ENCODE assay signal across 8 cellular contexts in genomic region chr4:742742-743311, GRCh38. TPM values are rescaled to one million over a fixed set of nuclear protein-coding genes. Genes with fewer than 3 reads are reported as not detected.
DNase-seq lines count a peak whose midpoint lies in the region; ATAC-seq and TF ChIP-seq lines count a peak whose summit lies in the region.

No MANE protein-coding gene starts in this region.

- H3K36me3 ChIP-seq in GM23248 (ENCODE audit: low read depth), result peaks cover under 1% of the 10 kb centered on the region; the same call in 1 of the 2 replicates
- H3K36me3 ChIP-seq in neuronal stem cell (replicated peaks in 1 of 2; ENCODE audit: control insufficient read depth in 2 of 2, insufficient read depth in 2 of 2, low read length in 2 of 2), result peaks cover 20 to 66% of the 10 kb centered on the region in 2 donors
- no peaks in the 10 kb centered on the region for H3K36me3 ChIP-seq in testis (ENCODE audit: low read depth, missing control alignments)

- H3K4ac ChIP-seq in neuronal stem cell (ENCODE audit: low read length), result no peak overlapping the region

- H2BK12ac ChIP-seq in neuronal stem cell (ENCODE audit: low read length), result no peak overlapping the region

- no peaks in the 10 kb centered on the region for H3K9me2 ChIP-seq in GM23248 (ENCODE audit: insufficient read depth)

- 68 to 69% methylated on average over 24 to 26 of the region's 26 CpGs for WGBS in GM23248 (ENCODE audit: low coverage in 1 of 2, low lambda C conversion rate in 2 of 2, missing lambda C conversion rate in 2 of 2), 2 experiments
- no CpG with 5 or more reads among the region's 26 CpGs for WGBS in neuronal stem cell (ENCODE audit: extremely low coverage in 2 of 2, insufficient read length in 2 of 2, insufficient replicate concordance in 1 of 2), 2 donors
- WGBS in testis, 2 donors, result 89 to 93% methylated on average over 9 to 23 of the region's 26 CpGs

- TF ChIP-seq CTCF in testis (IDR thresholded peaks at IDR 0.05), result peak; percentile 39 to 84 (median 74)

- H3K27ac ChIP-seq in GM23248 (no peak overlapping the region), neuronal stem cell (replicated peaks; ENCODE audit: low read length) (no peak overlapping the region), testis (no peak overlapping the region)

- H3K9ac ChIP-seq in GM23248 (no peak overlapping the region), neuronal stem cell (ENCODE audit: low read depth, low read length, poor library complexity) (no peak overlapping the region)

- H2BK15ac ChIP-seq in neuronal stem cell (ENCODE audit: low read length), result no peak overlapping the region

- peak overlapping the region; percentile 53 for H2BK5ac ChIP-seq in neuronal stem cell (ENCODE audit: low read length)

- no peaks in the 10 kb centered on the region for H3K79me2 ChIP-seq in GM23248 (ENCODE audit: insufficient read depth)

- peak overlapping the region; percentile 43 for H4K8ac ChIP-seq in neuronal stem cell (ENCODE audit: low read depth, low read length)

- H3F3A ChIP-seq in GM23248 (ENCODE audit: insufficient read depth), result peaks cover 7% of the 10 kb centered on the region; the same call in 1 of the 2 replicates

- no peak overlapping the region for H3K4me3 ChIP-seq in GM23248
- H3K4me3 ChIP-seq in neuronal stem cell (ENCODE audit: low read length in 2 of 2), result no peak overlapping the region
- H3K4me3 ChIP-seq in testis, result no peak overlapping the region

- H3K23ac ChIP-seq in neuronal stem cell (ENCODE audit: low read depth, low read length, poor library complexity), result no peak overlapping the region

- intact Hi-C loops in testis (cut with DNase I; ENCODE audit: low total_unique reads), result no loop called here

- in situ Hi-C loops in GM23248 (cut with MboI), result no loop called here

- H2AFZ ChIP-seq in GM23248 (no peak overlapping the region), neuronal stem cell (ENCODE audit: low read length) (no peak overlapping the region)

- no peaks in the 10 kb centered on the region for H3K27me3 ChIP-seq in GM23248 (replicated peaks; ENCODE audit: insufficient read depth)
- no peaks in the 10 kb centered on the region for H3K27me3 ChIP-seq in neuronal stem cell (ENCODE audit: control insufficient read depth in 3 of 3, insufficient read depth in 3 of 3, low read depth in 1 of 3, low read length in 3 of 3)
- H3K27me3 ChIP-seq in testis, result no peaks in the 10 kb centered on the region

- ATAC-seq in esophagus mucosa (peak; percentile 90), HG02588 (IDR thresholded peaks at IDR 0.05; ENCODE audit: unreplicated experiment) (no peak)

- TF ChIP-seq POLR2A in testis (IDR thresholded peaks at IDR 0.05), result no peak

- no peak overlapping the region for H2BK120ac ChIP-seq in neuronal stem cell (ENCODE audit: low read depth, low read length)

- H3K79me1 ChIP-seq in neuronal stem cell (ENCODE audit: low read depth, low read length), result peaks cover 3% of the 10 kb centered on the region

- no peaks in the 10 kb centered on the region for H4K20me1 ChIP-seq in GM23248 (ENCODE audit: insufficient read depth)

- no peak overlapping the region for H4K91ac ChIP-seq in neuronal stem cell (ENCODE audit: low read depth, low read length, poor library complexity)

- peak overlapping the region; percentile 71 for H3K14ac ChIP-seq in neuronal stem cell (ENCODE audit: low read length)

- H3K9me3 ChIP-seq in GM23248 (ENCODE audit: low read depth), result no peaks in the 10 kb centered on the region
- H3K9me3 ChIP-seq in neuronal stem cell (replicated peaks in 1 of 2; ENCODE audit: control insufficient read depth in 2 of 2, insufficient read depth in 1 of 2, low read depth in 1 of 2, low read length in 2 of 2), result no peaks in the 10 kb centered on the region
- H3K9me3 ChIP-seq in testis, result no peaks in the 10 kb centered on the region

- DNase-seq in COLO668 (lab: John Stamatoyannopoulos, UW; ENCODE audit: unreplicated experiment) (peak; percentile 64), GM23248 (peak; percentile 78), NOMO-1 treated with dmso at 0.1 percent for 144 hours (lab: John Stamatoyannopoulos, UW; ENCODE audit: unreplicated experiment) (peak; percentile 18), neuronal stem cell (ENCODE audit: low spot score) (peak; percentile 56), testis (peak; percentile 74)
- peak; percentile 39 for DNase-seq in activated CD8-positive, alpha-beta memory T cell treated with anti-CD3 and anti-CD28 coated beads, Interleukin-2, amount 50 U/mL, for 24 hours (ENCODE audit: extremely low read depth)

- peak overlapping the region; percentile 85 for H3K18ac ChIP-seq in neuronal stem cell (ENCODE audit: low read length)

- peak overlapping the region; percentile 37 for H2AK5ac ChIP-seq in neuronal stem cell (ENCODE audit: low read depth, low read length)

- H3K4me2 ChIP-seq in GM23248 (ENCODE audit: unreplicated experiment), result no peak overlapping the region
- no peak overlapping the region for H3K4me2 ChIP-seq in neuronal stem cell (ENCODE audit: insufficient read depth, low read length, poor library complexity, severe bottlenecking)

- H3K4me1 ChIP-seq in GM23248 (ENCODE audit: insufficient read depth), result no peaks in the 10 kb centered on the region
- no peaks in the 10 kb centered on the region for H3K4me1 ChIP-seq in neuronal stem cell (ENCODE audit: control insufficient read depth in 2 of 2, insufficient read depth in 1 of 2, low read depth in 1 of 2, low read length in 2 of 2)
- no peaks in the 10 kb centered on the region for H3K4me1 ChIP-seq in testis

RNA-seq across cellular contexts. Expression of gene PCGF3, which starts 37.2 kb away (rescaled TPM):
- total RNA-seq in GM23248 (2014; rRNA removed; shearing (Covaris generic)), result 26.0 and 36.9 TPM in 2 replicates
- polyA plus RNA-seq in GM23248 (2016; fragmentation: Nextera tagmentation; extraction: Ambion mirVana) (21.0 TPM in 2 replicates), testis (ENCODE audit: insufficient read depth, low read depth, low replicate concordance) (37.3 TPM)
- total RNA-seq in esophagus mucosa (30.5 TPM), testis (10 to 100 TPM; 84.2 to 84.8 TPM)
- polyA plus RNA-seq in neuronal stem cell (2013, experiment 1 of 2), result 40.8 TPM
- polyA plus RNA-seq in neuronal stem cell (2013, experiment 2 of 2), result 42.5 TPM

RNA-seq across cellular contexts. Expression of gene SLC49A3, which starts 53.9 kb away (rescaled TPM):
- total RNA-seq in GM23248 (2014; rRNA removed; shearing (Covaris generic)), result 9.1 and 12.5 TPM in 2 replicates
- 5.2 and 5.3 TPM in 2 replicates for polyA plus RNA-seq in GM23248 (2016; fragmentation: Nextera tagmentation; extraction: Ambion mirVana)
- 2.7 TPM for total RNA-seq in esophagus mucosa
- 0.81 TPM for polyA plus RNA-seq in neuronal stem cell (2013, experiment 1 of 2)
- polyA plus RNA-seq in neuronal stem cell (2013, experiment 2 of 2), result 0.57 TPM
- total RNA-seq in testis, result 10 to 100 TPM in 1 of 2 donors, 1 to 10 TPM in 1; 7.3 to 10.1 TPM
- 23.5 TPM for polyA plus RNA-seq in testis (ENCODE audit: insufficient read depth, low read depth, low replicate concordance)

Comparison
In these comparisons a context has a peak if more than half of its experiments do, and no peak if none do; other contexts are left out.
1. DNase-seq: peak in every context shown above with its lines; median percentile 78 in GM23248; 74 in testis; 64 in COLO668; 56 in neuronal stem cell; 39 in activated CD8-positive, alpha-beta memory T cell treated with anti-CD3 and anti-CD28 coated beads, Interleukin-2, amount 50 U/mL, for 24 hours; 18 in NOMO-1 treated with dmso at 0.1 percent for 144 hours.